8 cellular contexts compared by ENCODE assay signal in genomic region chr10:18214692-18215563, GRCh38.
A peak's percentile ranks its signal among the peaks of the same experiment; 100 is the strongest.
DNase-seq lines count a peak whose midpoint lies in the region; ATAC-seq and TF ChIP-seq lines count a peak whose summit lies in the region.

No MANE protein-coding gene starts in this region.

- H3K36me3 ChIP-seq in mucosa of descending colon (ENCODE audit: low read depth), result no peaks in the 10 kb centered on the region

- no peaks in the 10 kb centered on the region for H3K9me3 ChIP-seq in mucosa of descending colon

- ATAC-seq in HG02610 (IDR thresholded peaks at IDR 0.05; ENCODE audit: unreplicated experiment) (peak; percentile 53), mucosa of descending colon (peak; percentile 87)

- no peak overlapping the region for H3K4me3 ChIP-seq in mucosa of descending colon

- DNase-seq in NCI-H146 (lab: John Stamatoyannopoulos, UW) (peak; percentile 4), NCI-H146 treated with DMSO at 0.1 percent for 48 hours (lab: John Stamatoyannopoulos, UW; ENCODE audit: unreplicated experiment) (no peak), RPMI8226 (peak; percentile 43), epidermal melanocyte (ENCODE audit: insufficient read length, low spot score) (peak; percentile 51), mucosa of descending colon (peak in 2 of 3 donors; percentile 36 to 82), T-helper 1 cell (no peak), amniotic stem cell (lab: John Stamatoyannopoulos, UW) (no peak)

- H3K4me1 ChIP-seq in mucosa of descending colon (ENCODE audit: low read depth), result no peaks in the 10 kb centered on the region

- intact Hi-C loops in mucosa of descending colon (cut with DNase I, micrococcal nuclease), result loop anchor here in 1 of 2 donors (10.0 kb wide), 1 partner anchor 310 kb away; no protein-coding TSS in a partner anchor

- peak; percentile 64 for TF ChIP-seq CTCF in mucosa of descending colon (IDR thresholded peaks at IDR 0.05)

Comparison
In these comparisons a context has a peak if more than half of its experiments do, and no peak if none do; other contexts are left out.
1. DNase-seq: peak in NCI-H146 (single experiment), RPMI8226 (single experiment), epidermal melanocyte (single experiment) and mucosa of descending colon (2 of 3); none in NCI-H146 treated with DMSO at 0.1 percent for 48 hours (single experiment), T-helper 1 cell (0 of 5) and amniotic stem cell (single experiment).